8 cellular contexts compared by ENCODE assay signal in genomic region chr20:63978319-63979220, GRCh38.
A peak's percentile ranks its signal among the peaks of the same experiment; 100 is the strongest.
DNase-seq lines count a peak whose midpoint lies in the region; ATAC-seq and TF ChIP-seq lines count a peak whose summit lies in the region.

No MANE protein-coding gene starts in this region.

- peak; percentile 36 for ATAC-seq in GM19395 (IDR thresholded peaks at IDR 0.05; ENCODE audit: unreplicated experiment)
- peak; percentile 24 for ATAC-seq in memory B cell (ENCODE audit: low read depth)
- no peak for ATAC-seq in HG03520 (IDR thresholded peaks at IDR 0.05; ENCODE audit: unreplicated experiment)

- peak overlapping the region; percentile 20 for H3K27ac ChIP-seq in KMS-11

- H3K27me3 ChIP-seq in KMS-11 (ENCODE audit: insufficient read depth, low read depth) = no peaks in the 10 kb centered on the region

- no peaks in the 10 kb centered on the region for H4K20me1 ChIP-seq in KMS-11 (ENCODE audit: insufficient read depth)

- H3K9ac ChIP-seq in KMS-11 = peak overlapping the region; percentile 48; the same call in 1 of the 2 replicates

- H3K4me1 Mint-ChIP-seq in T-helper 2 cell treated with Interferon-gamma antibody and Interleukin-4, amounts not matched to agents 5 μg/mL and 100 μg/mL, for 36 hours (ENCODE audit: low read depth) = peaks cover 52% of the 10 kb centered on the region
- H3K4me1 Mint-ChIP-seq in memory B cell = peaks cover 45% of the 10 kb centered on the region

- H3K9me3 Mint-ChIP-seq in T-helper 2 cell treated with Interferon-gamma antibody and Interleukin-4, amounts not matched to agents 5 μg/mL and 100 μg/mL, for 36 hours = no peaks in the 10 kb centered on the region
- no peaks in the 10 kb centered on the region for H3K9me3 Mint-ChIP-seq in memory B cell

- H3K36me3 ChIP-seq in KMS-11 (ENCODE audit: insufficient read depth) = no peaks in the 10 kb centered on the region

- TF ChIP-seq CTCF in KMS-11 (conservative IDR thresholded peaks at IDR 0.05; ENCODE audit: low read depth, low read length) (no peak), choroid plexus epithelial cell (conservative IDR thresholded peaks at IDR 0.05; ENCODE audit: low read depth, low read length) (no peak)

- no peaks in the 10 kb centered on the region for H3K27me3 Mint-ChIP-seq in T-helper 2 cell treated with Interferon-gamma antibody and Interleukin-4, amounts not matched to agents 5 μg/mL and 100 μg/mL, for 36 hours (ENCODE audit: low read depth)
- H3K27me3 Mint-ChIP-seq in memory B cell = no peaks in the 10 kb centered on the region

- H2AFZ ChIP-seq in KMS-11 (ENCODE audit: low read depth) = peak overlapping the region; percentile 88

- no peak overlapping the region for H3K4me3 ChIP-seq in KMS-11 (IDR thresholded peaks at IDR 0.05; ENCODE audit: insufficient read depth, low read depth, low read length)
- peak overlapping the region; percentile 53 for H3K4me3 ChIP-seq in choroid plexus epithelial cell (ENCODE audit: low read depth, low read length)

- peak overlapping the region; percentile 89 for H3K4me3 Mint-ChIP-seq in T-helper 2 cell treated with Interferon-gamma antibody and Interleukin-4, amounts not matched to agents 5 μg/mL and 100 μg/mL, for 36 hours
- peak overlapping the region; percentile 94 for H3K4me3 Mint-ChIP-seq in memory B cell

- DNase-seq in COLO668 (lab: John Stamatoyannopoulos, UW; ENCODE audit: unreplicated experiment) (peak; percentile 96), choroid plexus epithelial cell (ENCODE audit: low read depth) (peak; percentile 45), memory B cell (ENCODE audit: low spot score in 2 of 2) (peak; percentile 49 to 56)
- DNase-seq in T-helper 2 cell treated with Interferon-gamma antibody and Interleukin-4, amounts not matched to agents 5 μg/mL and 100 μg/mL, for 36 hours (ENCODE audit: low spot score) = peak; percentile 81
- peak in 5 of 6 experiments; percentile 25 to 49 (median 30) for DNase-seq in stimulated activated naive CD4-positive, alpha-beta T cell (lab: John Stamatoyannopoulos, UW)

- H3K79me2 ChIP-seq in KMS-11 (ENCODE audit: insufficient read depth, low read depth) = peaks cover 25% of the 10 kb centered on the region

- H3K4me1 ChIP-seq in KMS-11 (ENCODE audit: low read depth, poor library complexity, severe bottlenecking) = peaks cover 35% of the 10 kb centered on the region

- peak overlapping the region; percentile 92 for H3K4me2 ChIP-seq in KMS-11

- H3K27ac Mint-ChIP-seq in T-helper 2 cell treated with Interferon-gamma antibody and Interleukin-4, amounts not matched to agents 5 μg/mL and 100 μg/mL, for 36 hours = peak overlapping the region; percentile 88
- H3K27ac Mint-ChIP-seq in memory B cell = peak overlapping the region; percentile 72

- H3K36me3 Mint-ChIP-seq in T-helper 2 cell treated with Interferon-gamma antibody and Interleukin-4, amounts not matched to agents 5 μg/mL and 100 μg/mL, for 36 hours (ENCODE audit: low read depth) = peaks cover 33% of the 10 kb centered on the region
- peaks cover 24% of the 10 kb centered on the region for H3K36me3 Mint-ChIP-seq in memory B cell

Comparison
In these comparisons a context has a peak if more than half of its experiments do, and no peak if none do; other contexts are left out.
1. DNase-seq: peak in every context shown above with its lines; median percentile 96 in COLO668; 81 in T-helper 2 cell treated with Interferon-gamma antibody and Interleukin-4, amounts not matched to agents 5 μg/mL and 100 μg/mL, for 36 hours; 52 in memory B cell; 45 in choroid plexus epithelial cell; 30 in stimulated activated naive CD4-positive, alpha-beta T cell.